Comparison of ENCODE assay signal across 18 cellular contexts in genomic region chr9:137514691-137515337, GRCh38.
"Had no signal": no experiment of that assay in that cellular context is flagged by ENCODE, and none has a peak within 500 bp of the region (broad histone marks: within the 10 kb centered on the region; RNA-seq: fewer than 3 reads in every experiment).

No MANE protein-coding gene starts in this region.

- H3K9me3 Mint-ChIP-seq: activated T-cell treated with anti-CD3 and anti-CD28 coated beads, Interleukin-2, amount 50 U/mL, for 72 hours; effector memory CD8-positive, alpha-beta T cell; naive thymus-derived CD8-positive, alpha-beta T cell had no signal

- H3K4me1 ChIP-seq: body of pancreas, lower lobe of right lung, pancreas, right lobe of liver, thyroid gland had no signal

- H3K9me3 ChIP-seq: body of pancreas, lower lobe of right lung, pancreas, right lobe of liver, thyroid gland had no signal

- H3K36me3 Mint-ChIP-seq: activated naive CD8-positive, alpha-beta T cell; naive thymus-derived CD8-positive, alpha-beta T cell had no signal

- H3K4me3 ChIP-seq: body of pancreas, lower lobe of right lung, pancreas, right lobe of liver, thyroid gland had no signal

- H3K36me3 ChIP-seq: lower lobe of right lung, pancreas, right lobe of liver, thyroid gland had no signal

- DNase-seq: activated CD4-positive, alpha-beta T cell treated with anti-CD3 and anti-CD28 coated beads, Interleukin-2, amount 50 U/mL, for 1 hour; activated CD4-positive, CD25-positive, alpha-beta regulatory T cell treated with anti-CD3 and anti-CD28 coated beads, Interleukin-2, amount 50 U/mL, for 72 hours; activated T-cell treated with anti-CD3 and anti-CD28 coated beads, Interleukin-2, amount 50 U/mL, for 72 hours; body of pancreas; effector memory CD8-positive, alpha-beta T cell; islet precursor cell; left colon; lower lobe of right lung; naive thymus-derived CD8-positive, alpha-beta T cell; right lobe of liver; small intestine; stimulated activated CD4-positive, alpha-beta T cell treated with anti-CD3 and anti-CD28 coated beads, Interleukin-15, amount 100 ng/mL, for 24 hours; stimulated activated CD4-positive, alpha-beta T cell treated with anti-CD3 and anti-CD28 coated beads, Interleukin-2, amount 100 ng/mL, for 48 hours; T-helper 17 cell; thyroid gland had no signal

- H3K27ac ChIP-seq: body of pancreas, lower lobe of right lung, pancreas, right lobe of liver, thyroid gland, VCaP had no signal

- H3K4me3 Mint-ChIP-seq: activated naive CD8-positive, alpha-beta T cell; activated T-cell treated with anti-CD3 and anti-CD28 coated beads, Interleukin-2, amount 50 U/mL, for 72 hours; effector memory CD8-positive, alpha-beta T cell; naive thymus-derived CD8-positive, alpha-beta T cell; T-helper 17 cell had no signal

- ATAC-seq: activated T-cell treated with anti-CD3 and anti-CD28 coated beads, Interleukin-2, amount 50 U/mL, for 72 hours; body of pancreas; effector memory CD8-positive, alpha-beta T cell; left colon; naive thymus-derived CD8-positive, alpha-beta T cell; T-helper 17 cell had no signal

- H3K27me3 ChIP-seq: body of pancreas, pancreas, right lobe of liver, thyroid gland had no signal

- H3K27me3 Mint-ChIP-seq: activated naive CD8-positive, alpha-beta T cell; effector memory CD8-positive, alpha-beta T cell; naive thymus-derived CD8-positive, alpha-beta T cell; T-helper 17 cell had no signal

- H3K27ac Mint-ChIP-seq: activated naive CD8-positive, alpha-beta T cell; activated T-cell treated with anti-CD3 and anti-CD28 coated beads, Interleukin-2, amount 50 U/mL, for 72 hours; effector memory CD8-positive, alpha-beta T cell; naive thymus-derived CD8-positive, alpha-beta T cell; T-helper 17 cell had no signal
